ENCODE assay signal across 21 cellular contexts in the genomic region with DNA sequence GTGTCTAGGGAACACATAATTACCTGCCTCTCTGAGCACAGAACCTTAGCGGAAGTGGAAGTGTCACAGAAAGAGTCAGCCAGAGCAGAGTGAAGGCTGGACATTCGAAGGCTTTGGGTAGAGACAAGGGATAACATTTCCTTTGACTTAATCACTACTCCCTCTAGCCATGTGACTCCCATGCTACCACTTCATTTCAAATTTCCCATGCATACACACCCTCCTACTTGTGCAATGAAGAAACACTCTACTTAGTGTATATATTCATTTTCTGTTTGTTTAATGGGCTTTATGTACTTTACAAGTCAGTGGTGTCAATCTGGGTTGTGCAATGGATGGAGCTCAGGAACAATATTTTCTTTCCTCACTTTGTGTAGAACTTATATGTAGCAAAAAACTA. TPM values are rescaled to one million over a fixed set of nuclear protein-coding genes. Genes with fewer than 3 reads are reported as not detected.
DNase-seq lines count a peak whose midpoint lies in the region; ATAC-seq and TF ChIP-seq lines count a peak whose summit lies in the region.
"Had no signal": no experiment of that assay in that cellular context is flagged by ENCODE, and none has a peak within 500 bp of the region (broad histone marks: within the 10 kb centered on the region; RNA-seq: fewer than 3 reads in every experiment).

No MANE protein-coding gene starts in this region.

- H3K36me3 ChIP-seq in mesenchymal stem cell (ENCODE audit: control insufficient read depth in 1 of 2, insufficient read depth in 2 of 2, low read depth in 1 of 2, low read length in 2 of 2) = no peaks in the 10 kb centered on the region
- H3K36me3 ChIP-seq: SJCRH30, stomach had no signal

- no peaks in the 10 kb centered on the region for H3K9me3 ChIP-seq in mesenchymal stem cell (ENCODE audit: control insufficient read depth, low read length)
- H3K9me3 ChIP-seq: SJCRH30, stomach had no signal

- H3K18ac ChIP-seq in mesenchymal stem cell (ENCODE audit: low read depth in 1 of 2, low read length in 2 of 2) = no peak overlapping the region

- H4K91ac ChIP-seq in mesenchymal stem cell (ENCODE audit: low read length) = no peak overlapping the region

- TF ChIP-seq CTCF in choroid plexus epithelial cell (conservative IDR thresholded peaks at IDR 0.05; ENCODE audit: low read depth, low read length) = no peak

- peaks cover 5% of the 10 kb centered on the region for H3K4me1 ChIP-seq in mesenchymal stem cell (ENCODE audit: control insufficient read depth, insufficient read depth, low read depth, low read length)
- H3K4me1 ChIP-seq: SJCRH30 had no signal

- H3K4me2 ChIP-seq in mesenchymal stem cell (ENCODE audit: low read length, poor library complexity, severe bottlenecking) = no peak overlapping the region

- DNase-seq in NCI-H1417 (lab: John Stamatoyannopoulos, UW) = peak in 2 of 3 experiments; percentile 41 to 78
- no peak for DNase-seq in NCI-H1417 treated with DMSO at 0.1 percent for 48 hours (lab: John Stamatoyannopoulos, UW)
- DNase-seq in NCI-H187 treated with DMSO at 0.1 percent for 48 hours (lab: John Stamatoyannopoulos, UW) = peak; percentile 38
- DNase-seq in choroid plexus epithelial cell (ENCODE audit: low read depth) = peak; percentile 55
- peak; percentile 26 for DNase-seq in mesenchymal stem cell
- DNase-seq in retina = no peak
- DNase-seq: 8988T; activated CD4-positive, alpha-beta T cell treated with anti-CD3 and anti-CD28 coated beads for 48 hours; activated naive CD4-positive, alpha-beta T cell treated with anti-CD3 and anti-CD28 coated beads, Interleukin-2, amount 50 U/mL, for 16 hours; activated T-cell treated with anti-CD3 and anti-CD28 coated beads, Interleukin-2, amount 50 U/mL, for 72 hours; AML-193; CD8-positive, alpha-beta memory T cell; cerebellar nuclear complex; mesendoderm; NCI-H1048; PC-3; SJCRH30; stomach had no signal

- no peak overlapping the region for H3K14ac ChIP-seq in mesenchymal stem cell (ENCODE audit: low read length in 2 of 2)

- H3K79me1 ChIP-seq in mesenchymal stem cell (replicated peaks; ENCODE audit: low read length, poor library complexity, severe bottlenecking) = no peaks in the 10 kb centered on the region

- H3K4me3 ChIP-seq in choroid plexus epithelial cell (ENCODE audit: low read depth, low read length) = no peak overlapping the region
- no peak overlapping the region for H3K4me3 ChIP-seq in mesenchymal stem cell (ENCODE audit: insufficient read depth in 1 of 2, low read depth in 1 of 2, low read length in 2 of 2)
- H3K4me3 ChIP-seq: GM12878, SJCRH30, stomach had no signal

- no peaks in the 10 kb centered on the region for H3K27me3 ChIP-seq in mesenchymal stem cell (ENCODE audit: control insufficient read depth in 1 of 2, insufficient read depth in 1 of 2, low read length in 2 of 2)
- H3K27me3 ChIP-seq: SJCRH30, stomach had no signal

- H2BK15ac ChIP-seq in mesenchymal stem cell (ENCODE audit: low read depth, poor library complexity, severe bottlenecking) = no peak overlapping the region

- H3K27ac ChIP-seq in mesenchymal stem cell (ENCODE audit: low read length, poor library complexity, severe bottlenecking) = no peak overlapping the region
- H3K27ac ChIP-seq: SJCRH30 had no signal

- no peak overlapping the region for H2AK5ac ChIP-seq in mesenchymal stem cell (ENCODE audit: low read length, severe bottlenecking)

- WGBS in mesenchymal stem cell = 100% methylated on average over 1 of the region's 2 CpGs

- no peak overlapping the region for H3K23ac ChIP-seq in mesenchymal stem cell (ENCODE audit: low read length in 2 of 2)

- no peak overlapping the region for H4K8ac ChIP-seq in mesenchymal stem cell (ENCODE audit: low read length)

- no peak overlapping the region for H2BK5ac ChIP-seq in mesenchymal stem cell (ENCODE audit: low read depth, low read length, poor library complexity, severe bottlenecking)

- H2BK120ac ChIP-seq in mesenchymal stem cell (ENCODE audit: low read depth, low read length) = no peak overlapping the region

- no peak overlapping the region for H2BK12ac ChIP-seq in mesenchymal stem cell (ENCODE audit: low read length in 2 of 2)

- ATAC-seq in HG03108 (IDR thresholded peaks at IDR 0.05; ENCODE audit: unreplicated experiment) (no peak), HG02571 (IDR thresholded peaks at IDR 0.05; ENCODE audit: unreplicated experiment) (no peak)
- ATAC-seq: activated T-cell treated with anti-CD3 and anti-CD28 coated beads, Interleukin-2, amount 50 U/mL, for 72 hours; GM12878; PC-3 had no signal

- H2AFZ ChIP-seq in mesenchymal stem cell (ENCODE audit: low read depth, low read length) = no peak overlapping the region

- no peak overlapping the region for H3K4ac ChIP-seq in mesenchymal stem cell (ENCODE audit: low read depth in 1 of 2, low read length in 2 of 2)

- H3K9ac ChIP-seq in mesenchymal stem cell (ENCODE audit: low read length) = no peak overlapping the region

RNA-seq across cellular contexts. Expression of gene ANKRD35, which starts 6.9 kb away (rescaled TPM):
- 0.66 TPM for polyA plus RNA-seq in mesenchymal stem cell (2013, experiment 1 of 2)
- polyA plus RNA-seq in mesenchymal stem cell (2013, experiment 2 of 2) = 0.67 TPM

RNA-seq across cellular contexts. Expression of gene PIAS3, which starts 19.8 kb away (rescaled TPM):
- 70.7 TPM for polyA plus RNA-seq in mesenchymal stem cell (2013, experiment 1 of 2)
- polyA plus RNA-seq in mesenchymal stem cell (2013, experiment 2 of 2) = 66.4 TPM

RNA-seq across cellular contexts. Expression of gene ITGA10, which starts 31.1 kb away (rescaled TPM):
- 2.1 TPM for polyA plus RNA-seq in mesenchymal stem cell (2013, experiment 1 of 2)
- polyA plus RNA-seq in mesenchymal stem cell (2013, experiment 2 of 2) = 1.7 TPM
- polyA plus RNA-seq: CD8-positive, alpha-beta memory T cell had no signal

RNA-seq across cellular contexts. Expression of gene NUDT17, which starts 33.3 kb away (rescaled TPM):
- polyA plus RNA-seq in mesenchymal stem cell (2013, experiment 1 of 2) = 4.0 TPM
- polyA plus RNA-seq in mesenchymal stem cell (2013, experiment 2 of 2) = 4.3 TPM

RNA-seq across cellular contexts. Expression of gene PEX11B, which starts 39.8 kb away (rescaled TPM):
- polyA plus RNA-seq in mesenchymal stem cell (2013, experiment 1 of 2) = 30.6 TPM
- 30.5 TPM for polyA plus RNA-seq in mesenchymal stem cell (2013, experiment 2 of 2)

Comparison
In these comparisons a context has a peak if more than half of its experiments do, and no peak if none do; other contexts are left out.
1. DNase-seq: peak in NCI-H1417 (2 of 3), NCI-H187 treated with DMSO at 0.1 percent for 48 hours (single experiment), choroid plexus epithelial cell (single experiment) and mesenchymal stem cell (single experiment); none in NCI-H1417 treated with DMSO at 0.1 percent for 48 hours (single experiment) and retina (single experiment).